ENCODE assay signal across 13 cellular contexts in the genomic region with DNA sequence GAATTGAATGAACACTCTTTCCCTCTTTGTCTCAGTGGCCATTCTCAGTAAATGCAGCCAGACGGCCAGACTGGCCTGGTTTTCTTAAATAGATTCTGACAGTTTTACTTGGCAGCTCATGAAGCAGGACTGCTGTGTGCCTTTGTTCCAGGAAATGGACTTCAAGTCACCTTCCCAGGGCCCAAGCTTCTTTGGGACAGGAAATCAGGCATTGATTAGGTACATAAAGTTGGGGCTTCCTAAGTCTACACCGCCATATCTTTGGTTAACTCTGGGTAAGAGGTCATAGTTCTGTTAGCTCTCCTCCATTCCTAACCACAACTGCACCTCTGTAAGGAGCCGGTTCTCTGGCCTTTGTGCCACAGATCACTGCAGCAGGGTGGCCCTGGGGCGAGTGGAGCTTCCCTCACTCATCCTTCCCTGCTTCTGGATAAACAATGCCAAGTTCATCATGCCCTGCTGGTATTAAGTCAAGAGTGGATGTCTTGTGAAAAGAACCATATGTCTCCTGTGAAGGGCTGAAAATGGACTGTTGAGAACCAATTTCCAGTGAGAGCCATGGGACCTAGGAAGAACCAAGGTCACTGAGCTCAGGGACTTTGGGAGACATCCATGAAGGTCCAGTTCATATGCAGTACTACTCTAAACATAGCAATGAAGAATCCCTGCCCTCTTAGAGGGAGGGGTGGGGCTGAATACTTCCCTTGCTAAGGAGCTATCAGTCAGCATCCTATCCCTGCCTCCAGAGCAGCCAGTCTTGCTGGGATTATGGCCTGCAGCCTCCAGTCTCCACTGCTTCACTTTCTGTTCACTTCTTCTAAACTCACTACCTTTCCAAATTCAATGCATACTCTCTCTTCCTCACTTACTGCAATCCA.
A peak's percentile ranks its signal among the peaks of the same experiment; 100 is the strongest.
DNase-seq lines count a peak whose midpoint lies in the region; ATAC-seq and TF ChIP-seq lines count a peak whose summit lies in the region.
"Had no signal": no experiment of that assay in that cellular context is flagged by ENCODE, and none has a peak within 500 bp of the region (broad histone marks: within the 10 kb centered on the region; RNA-seq: fewer than 3 reads in every experiment).

No MANE protein-coding gene starts in this region.

- H3K4me1 ChIP-seq in left ventricle myocardium inferior (peaks cover 28% of the 10 kb centered on the region), osteoblast (ENCODE audit: insufficient read depth, low read length) (peaks cover 7% of the 10 kb centered on the region), ovary (ENCODE audit: insufficient read depth) (no peaks in the 10 kb centered on the region)
- H3K4me1 ChIP-seq in naive thymus-derived CD4-positive, alpha-beta T cell (ENCODE audit: control insufficient read depth in 2 of 2, insufficient read depth in 2 of 2, low read length in 2 of 2): peaks cover 0 to 35% of the 10 kb centered on the region in 2 donors

- no peak for ATAC-seq in naive thymus-derived CD4-positive, alpha-beta T cell
- ATAC-seq in naive thymus-derived CD8-positive, alpha-beta T cell: no peak
- ATAC-seq: T-helper 17 cell had no signal

- peak overlapping the region; percentile 74 for H2AFZ ChIP-seq in osteoblast (ENCODE audit: low read length)

- no peak for TF ChIP-seq EP300 in ovary (IDR thresholded peaks at IDR 0.05)

- peak overlapping the region; percentile 95 for H3K27ac Mint-ChIP-seq in Calu3 (ENCODE audit: unreplicated experiment)
- no peak overlapping the region for H3K27ac Mint-ChIP-seq in naive thymus-derived CD4-positive, alpha-beta T cell
- H3K27ac Mint-ChIP-seq in naive thymus-derived CD8-positive, alpha-beta T cell: peak overlapping the region in 3 of 10 donors; percentile 31 to 72 (median 32)
- H3K27ac Mint-ChIP-seq: dendritic cell treated with granulocyte-macrophage colony-stimulating factor and Interleukin-4, amounts not matched to agents 40 ng/mL and 50 ng/mL, for 4 days; T-helper 17 cell had no signal

- H3K36me3 ChIP-seq in left ventricle myocardium inferior (no peaks in the 10 kb centered on the region), osteoblast (ENCODE audit: insufficient read depth, low read length) (no peaks in the 10 kb centered on the region), ovary (no peaks in the 10 kb centered on the region)
- H3K36me3 ChIP-seq in naive thymus-derived CD4-positive, alpha-beta T cell (ENCODE audit: control insufficient read depth in 2 of 3, insufficient read depth in 3 of 3, low read length in 3 of 3): no peaks in the 10 kb centered on the region
- H3K36me3 ChIP-seq: MG63 had no signal

- no peaks in the 10 kb centered on the region for H3K79me2 ChIP-seq in osteoblast (ENCODE audit: insufficient read depth, low read length)

- H3K9me3 ChIP-seq in left ventricle myocardium inferior (replicated peaks) (no peaks in the 10 kb centered on the region), osteoblast (ENCODE audit: low read depth, low read length) (no peaks in the 10 kb centered on the region), ovary (no peaks in the 10 kb centered on the region)
- no peaks in the 10 kb centered on the region for H3K9me3 ChIP-seq in naive thymus-derived CD4-positive, alpha-beta T cell (ENCODE audit: control insufficient read depth in 2 of 3, low read length in 3 of 3)
- H3K9me3 ChIP-seq: MG63 had no signal

- peak overlapping the region; percentile 17 for H3K4me3 Mint-ChIP-seq in Calu3 (ENCODE audit: low read depth, unreplicated experiment)
- no peak overlapping the region for H3K4me3 Mint-ChIP-seq in naive thymus-derived CD4-positive, alpha-beta T cell
- H3K4me3 Mint-ChIP-seq in naive thymus-derived CD8-positive, alpha-beta T cell: no peak overlapping the region
- H3K4me3 Mint-ChIP-seq: dendritic cell treated with granulocyte-macrophage colony-stimulating factor and Interleukin-4, amounts not matched to agents 40 ng/mL and 50 ng/mL, for 4 days; T-helper 17 cell had no signal

- intact Hi-C loops in Calu3 (cut with micrococcal nuclease; ENCODE audit: unreplicated experiment): loop anchor here (1.0 to 5.0 kb wide), 3 partner anchors 10 to 238 kb away; no protein-coding TSS in a partner anchor
- intact Hi-C loops in left ventricle myocardium inferior (cut with micrococcal nuclease): no loop called here
- intact Hi-C loops in ovary (cut with DNase I): no loop called here
- intact Hi-C loops in naive thymus-derived CD4-positive, alpha-beta T cell (cut with micrococcal nuclease): loop anchor here in 1 of 2 donors (10.0 kb wide), 1 partner anchor 236 kb away; no protein-coding TSS in a partner anchor

- no peak for TF ChIP-seq POLR2A in ovary (IDR thresholded peaks at IDR 0.05)

- 61 to 82% (median 73%) methylated on average over 4 of the region's 4 CpGs for WGBS in ovary, 3 donors

- TF ChIP-seq CTCF in Calu3 (IDR thresholded peaks at IDR 0.05; ENCODE audit: unreplicated experiment) (no peak), left ventricle myocardium inferior (IDR thresholded peaks at IDR 0.05; ENCODE audit: borderline replicate concordance) (peak; percentile 44), osteoblast (IDR thresholded peaks at IDR 0.05; ENCODE audit: extremely low read depth, low read depth, low read length) (no peak), ovary (IDR thresholded peaks at IDR 0.05) (no peak)

- peaks cover 67% of the 10 kb centered on the region for H3K4me1 Mint-ChIP-seq in Calu3 (ENCODE audit: low read depth, unreplicated experiment)
- peaks cover 0 to 5% (median 0%) of the 10 kb centered on the region in 7 donors for H3K4me1 Mint-ChIP-seq in naive thymus-derived CD4-positive, alpha-beta T cell
- H3K4me1 Mint-ChIP-seq in naive thymus-derived CD8-positive, alpha-beta T cell: peaks cover 0 to 8% (median 6%) of the 10 kb centered on the region in 4 donors

- no peak overlapping the region for H3K4me2 ChIP-seq in osteoblast (ENCODE audit: insufficient read depth, low read length)

- no peaks in the 10 kb centered on the region for H3K9me3 Mint-ChIP-seq in Calu3 (ENCODE audit: low read depth, unreplicated experiment)
- no peaks in the 10 kb centered on the region for H3K9me3 Mint-ChIP-seq in naive thymus-derived CD4-positive, alpha-beta T cell
- H3K9me3 Mint-ChIP-seq in naive thymus-derived CD8-positive, alpha-beta T cell: no peaks in the 10 kb centered on the region
- H3K9me3 Mint-ChIP-seq: dendritic cell treated with granulocyte-macrophage colony-stimulating factor and Interleukin-4, amounts not matched to agents 40 ng/mL and 50 ng/mL, for 4 days had no signal

- H3K27me3 ChIP-seq in left ventricle myocardium inferior (ENCODE audit: low read depth): no peaks in the 10 kb centered on the region
- H3K27me3 ChIP-seq in osteoblast (ENCODE audit: insufficient read depth, low read length): peaks cover 6% of the 10 kb centered on the region
- H3K27me3 ChIP-seq in ovary: no peaks in the 10 kb centered on the region
- no peaks in the 10 kb centered on the region for H3K27me3 ChIP-seq in naive thymus-derived CD4-positive, alpha-beta T cell (ENCODE audit: control insufficient read depth in 2 of 2, insufficient read depth in 2 of 2, low read length in 2 of 2)
- H3K27me3 ChIP-seq: MG63 had no signal

- CTCF ChIA-PET in Calu3 (lab: Charles Lee): interaction anchor here (1.0 to 2.1 kb wide), 4 partner anchors 9 to 124 kb away, joined by 3 to 15 read pairs (median 3); no protein-coding TSS in a partner anchor
- CTCF ChIA-PET in naive thymus-derived CD4-positive, alpha-beta T cell (lab: Charles Lee): interaction anchor here (0.6 kb wide), 1 partner anchor 228 kb away, joined by 8 read pairs; no protein-coding TSS in a partner anchor

- DNase-seq in Calu3: peak; percentile 58
- peak; percentile 60 for DNase-seq in astrocyte of the hippocampus (ENCODE audit: low read depth, low spot score)
- DNase-seq in left ventricle myocardium inferior: peak; percentile 23
- DNase-seq in osteoblast (ENCODE audit: insufficient read length, low spot score, missing footprints): no peak
- no peak for DNase-seq in ovary
- no peak for DNase-seq in naive thymus-derived CD4-positive, alpha-beta T cell
- DNase-seq in NCI-H2227 treated with DMSO at 0.1 percent for 48 hours (lab: John Stamatoyannopoulos, UW): no peak
- DNase-seq in naive thymus-derived CD8-positive, alpha-beta T cell: no peak
- DNase-seq: activated effector memory CD4-positive, alpha-beta T cell treated with anti-CD3 and anti-CD28 coated beads, Interleukin-2, amount 50 U/mL, for 16 hours; DMS79 treated with DMSO at 0.1 percent for 48 hours; MG63; T-helper 17 cell had no signal

- BruUV-seq in Calu3 (replicated peaks; lab: Mats Ljungman, UMichigan): no TSS peak

- H3K27ac ChIP-seq in left ventricle myocardium inferior (replicated peaks) (peak overlapping the region; percentile 85), osteoblast (ENCODE audit: low read depth, low read length) (no peak overlapping the region), ovary (no peak overlapping the region)
- no peak overlapping the region for H3K27ac ChIP-seq in naive thymus-derived CD4-positive, alpha-beta T cell (ENCODE audit: low read depth, low read length)

- H3K4me3 ChIP-seq in left ventricle myocardium inferior (no peak overlapping the region), osteoblast (ENCODE audit: insufficient read depth, low read length) (no peak overlapping the region), ovary (no peak overlapping the region)
- no peak overlapping the region for H3K4me3 ChIP-seq in naive thymus-derived CD4-positive, alpha-beta T cell (ENCODE audit: low read length)
- H3K4me3 ChIP-seq: MG63 had no signal

- H3K36me3 Mint-ChIP-seq in Calu3 (ENCODE audit: insufficient read depth, unreplicated experiment): peaks cover 8% of the 10 kb centered on the region
- no peaks in the 10 kb centered on the region for H3K36me3 Mint-ChIP-seq in naive thymus-derived CD4-positive, alpha-beta T cell
- no peaks in the 10 kb centered on the region for H3K36me3 Mint-ChIP-seq in naive thymus-derived CD8-positive, alpha-beta T cell

- H3K27me3 Mint-ChIP-seq in Calu3 (ENCODE audit: unreplicated experiment): no peaks in the 10 kb centered on the region
- H3K27me3 Mint-ChIP-seq in naive thymus-derived CD4-positive, alpha-beta T cell: peaks cover 0 to 8% (median 0%) of the 10 kb centered on the region in 5 donors
- no peaks in the 10 kb centered on the region for H3K27me3 Mint-ChIP-seq in naive thymus-derived CD8-positive, alpha-beta T cell
- H3K27me3 Mint-ChIP-seq: dendritic cell treated with granulocyte-macrophage colony-stimulating factor and Interleukin-4, amounts not matched to agents 40 ng/mL and 50 ng/mL, for 4 days; T-helper 17 cell had no signal

- no peaks in the 10 kb centered on the region for H4K20me1 ChIP-seq in osteoblast (ENCODE audit: insufficient read depth, low read length)

- POLR2A ChIA-PET in naive thymus-derived CD4-positive, alpha-beta T cell (lab: Charles Lee): no interaction called here
- POLR2A ChIA-PET in naive thymus-derived CD8-positive, alpha-beta T cell (lab: Charles Lee): interaction anchor here (1.2 kb wide), 1 partner anchor 122 kb away, joined by 3 read pairs; a partner anchor contains a TSS

Comparison
In these comparisons a context has a peak if more than half of its experiments do, and no peak if none do; other contexts are left out.
1. DNase-seq: peak in Calu3 (single experiment), astrocyte of the hippocampus (single experiment) and left ventricle myocardium inferior (single experiment); none in osteoblast (single experiment), ovary (0 of 5), naive thymus-derived CD4-positive, alpha-beta T cell (0 of 9), NCI-H2227 treated with DMSO at 0.1 percent for 48 hours (single experiment) and naive thymus-derived CD8-positive, alpha-beta T cell (0 of 10).